ENCODE assay signal across 9 cellular contexts in genomic region chrX:106791495-106791894, GRCh38. TPM values are rescaled to one million over a fixed set of nuclear protein-coding genes. Genes with fewer than 3 reads are reported as not detected.
A peak's percentile ranks its signal among the peaks of the same experiment; 100 is the strongest.
DNase-seq lines count a peak whose midpoint lies in the region; ATAC-seq and TF ChIP-seq lines count a peak whose summit lies in the region.
"Had no signal": no experiment of that assay in that cellular context is flagged by ENCODE, and none has a peak within 500 bp of the region (broad histone marks: within the 10 kb centered on the region; RNA-seq: fewer than 3 reads in every experiment).

No MANE protein-coding gene starts in this region.

- H3K27ac Mint-ChIP-seq in activated CD4-positive, alpha-beta T cell treated with anti-CD3 and anti-CD28 coated beads, Interleukin-2, amount 10 ng/mL, durations not matched to agents 24 days and 14 days = no peak overlapping the region
- no peak overlapping the region for H3K27ac Mint-ChIP-seq in stimulated activated naive B cell treated with anti-CD40 and anti-IgM and Interleukin-4, amounts not matched to agents 10 μg/mL and 1 μg/mL and 100 μg/mL, for 72 hours

- peak; percentile 52 for DNase-seq in activated CD4-positive, alpha-beta T cell treated with anti-CD3 and anti-CD28 coated beads, Interleukin-2, amount 10 ng/mL, durations not matched to agents 24 days and 14 days
- DNase-seq in activated CD4-positive, alpha-beta T cell treated with anti-CD3 and anti-CD28 coated beads, Interleukin-2, amount 50 U/mL, for 48 hours = no peak
- no peak for DNase-seq in epithelial cell of proximal tubule (ENCODE audit: low read depth)
- no peak for DNase-seq in retinal pigment epithelial cell (ENCODE audit: low read depth)
- DNase-seq in stimulated activated naive B cell treated with anti-CD40 and anti-IgM and Interleukin-4, amounts not matched to agents 10 μg/mL and 1 μg/mL and 100 μg/mL, for 72 hours = no peak
- DNase-seq: C1 segment of cervical spinal cord had no signal

- H3K36me3 Mint-ChIP-seq in activated CD4-positive, alpha-beta T cell treated with anti-CD3 and anti-CD28 coated beads, Interleukin-2, amount 10 ng/mL, durations not matched to agents 24 days and 14 days (ENCODE audit: low read depth) = no peaks in the 10 kb centered on the region
- no peaks in the 10 kb centered on the region for H3K36me3 Mint-ChIP-seq in stimulated activated naive B cell treated with anti-CD40 and anti-IgM and Interleukin-4, amounts not matched to agents 10 μg/mL and 1 μg/mL and 100 μg/mL, for 72 hours

- H4K20me1 ChIP-seq in OCI-LY3 (ENCODE audit: insufficient read depth, low read length) = no peaks in the 10 kb centered on the region

- H3K79me2 ChIP-seq in OCI-LY3 (ENCODE audit: low read length) = no peaks in the 10 kb centered on the region

- H3K4me3 Mint-ChIP-seq in activated CD4-positive, alpha-beta T cell treated with anti-CD3 and anti-CD28 coated beads, Interleukin-2, amount 10 ng/mL, durations not matched to agents 24 days and 14 days = no peak overlapping the region
- H3K4me3 Mint-ChIP-seq in stimulated activated naive B cell treated with anti-CD40 and anti-IgM and Interleukin-4, amounts not matched to agents 10 μg/mL and 1 μg/mL and 100 μg/mL, for 72 hours = no peak overlapping the region

- no peak for ATAC-seq in HG02798 (IDR thresholded peaks at IDR 0.05; ENCODE audit: poor library complexity, unreplicated experiment)
- no peak for ATAC-seq in stimulated activated naive B cell treated with anti-CD40 and anti-IgM and Interleukin-4, amounts not matched to agents 10 μg/mL and 1 μg/mL and 100 μg/mL, for 72 hours (replicated peaks)
- ATAC-seq in GM21825 (IDR thresholded peaks at IDR 0.05; ENCODE audit: unreplicated experiment) = no peak

- no peak overlapping the region for H3K4me3 ChIP-seq in OCI-LY3 (ENCODE audit: low read length)
- no peak overlapping the region for H3K4me3 ChIP-seq in epithelial cell of proximal tubule (ENCODE audit: low read depth, low read length)
- no peak overlapping the region for H3K4me3 ChIP-seq in retinal pigment epithelial cell (ENCODE audit: low read length)

- TF ChIP-seq CTCF in OCI-LY3 (IDR thresholded peaks at IDR 0.05; ENCODE audit: low read depth, low read length) (peak; percentile 52), epithelial cell of proximal tubule (conservative IDR thresholded peaks at IDR 0.05; ENCODE audit: low read depth, low read length) (peak; percentile 41), retinal pigment epithelial cell (conservative IDR thresholded peaks at IDR 0.05; ENCODE audit: low read depth, low read length) (peak; percentile 35)

- H3K4me1 Mint-ChIP-seq in activated CD4-positive, alpha-beta T cell treated with anti-CD3 and anti-CD28 coated beads, Interleukin-2, amount 10 ng/mL, durations not matched to agents 24 days and 14 days = no peaks in the 10 kb centered on the region
- no peaks in the 10 kb centered on the region for H3K4me1 Mint-ChIP-seq in stimulated activated naive B cell treated with anti-CD40 and anti-IgM and Interleukin-4, amounts not matched to agents 10 μg/mL and 1 μg/mL and 100 μg/mL, for 72 hours

- H3K9me3 Mint-ChIP-seq in activated CD4-positive, alpha-beta T cell treated with anti-CD3 and anti-CD28 coated beads, Interleukin-2, amount 10 ng/mL, durations not matched to agents 24 days and 14 days = no peaks in the 10 kb centered on the region
- no peaks in the 10 kb centered on the region for H3K9me3 Mint-ChIP-seq in stimulated activated naive B cell treated with anti-CD40 and anti-IgM and Interleukin-4, amounts not matched to agents 10 μg/mL and 1 μg/mL and 100 μg/mL, for 72 hours

- peaks cover 2% of the 10 kb centered on the region for H3K27me3 Mint-ChIP-seq in activated CD4-positive, alpha-beta T cell treated with anti-CD3 and anti-CD28 coated beads, Interleukin-2, amount 10 ng/mL, durations not matched to agents 24 days and 14 days
- H3K27me3 Mint-ChIP-seq in stimulated activated naive B cell treated with anti-CD40 and anti-IgM and Interleukin-4, amounts not matched to agents 10 μg/mL and 1 μg/mL and 100 μg/mL, for 72 hours = peaks cover 6 to 8% of the 10 kb centered on the region in 2 donors

- no peak overlapping the region for H3K27ac ChIP-seq in OCI-LY3 (ENCODE audit: low read length)

- no peak overlapping the region for H3K9ac ChIP-seq in OCI-LY3 (ENCODE audit: low read length)

- H3K4me2 ChIP-seq in OCI-LY3 (ENCODE audit: low read length) = no peak overlapping the region

- H3K36me3 ChIP-seq in OCI-LY3 (replicated peaks; ENCODE audit: low read depth, low read length) = no peaks in the 10 kb centered on the region

- intact Hi-C loops in activated CD4-positive, alpha-beta T cell treated with anti-CD3 and anti-CD28 coated beads, Interleukin-2, amount 10 ng/mL, durations not matched to agents 24 days and 14 days (cut with micrococcal nuclease) = no loop called here

- H3K9me3 ChIP-seq in OCI-LY3 (ENCODE audit: insufficient read depth, low read length) = no peaks in the 10 kb centered on the region

- no peak overlapping the region for H2AFZ ChIP-seq in OCI-LY3 (ENCODE audit: low read depth, low read length)

- no peaks in the 10 kb centered on the region for H3K27me3 ChIP-seq in OCI-LY3 (ENCODE audit: low read depth, low read length)

- peaks cover 17% of the 10 kb centered on the region for H3K4me1 ChIP-seq in OCI-LY3 (ENCODE audit: low read length)

RNA-seq across cellular contexts. Expression of gene TBC1D8B, which starts 11.0 kb away (rescaled TPM):
- 0.19 and 0.35 TPM in 2 replicates for total RNA-seq in activated CD4-positive, alpha-beta T cell treated with anti-CD3 and anti-CD28 coated beads, Interleukin-2, amount 10 ng/mL, durations not matched to agents 24 days and 14 days
- 1.2 and 1.7 TPM in 2 replicates for total RNA-seq in epithelial cell of proximal tubule
